In genomic region chr17:50467114-50467854, GRCh38 we compare ENCODE assay signal across 29 cellular contexts. TPM values are rescaled to one million over a fixed set of nuclear protein-coding genes. Genes with fewer than 3 reads are reported as not detected.
DNase-seq lines count a peak whose midpoint lies in the region; ATAC-seq, FAIRE-seq and TF ChIP-seq lines count a peak whose summit lies in the region.
"Had no signal": no experiment of that assay in that cellular context is flagged by ENCODE, and none has a peak within 500 bp of the region (broad histone marks: within the 10 kb centered on the region; RNA-seq: fewer than 3 reads in every experiment).

No MANE protein-coding gene starts in this region.

- DNase-seq in natural killer cell treated with Interleukin-12 subunit alpha and Interleukin-12 subunit beta and Interleukin-15 and Interleukin-18, amount 100 ng/mL, for 72 hours (ENCODE audit: low spot score) = no peak
- DNase-seq in natural killer cell (no peak), H1 (ENCODE audit: low read depth in 1 of 2, low spot score in 2 of 2) (no peak), neural crest cell (ENCODE audit: low read depth, low spot score) (no peak), superior temporal gyrus (ENCODE audit: extremely low spot score) (no peak), coronary artery (ENCODE audit: low spot score) (no peak), NCI-H146 (lab: John Stamatoyannopoulos, UW) (no peak)
- no peak for DNase-seq in stimulated activated CD4-positive, alpha-beta T cell treated with anti-CD3 and anti-CD28 coated beads, Interleukin-12 subunit alpha, Interleukin-12 subunit beta, amount 100 ng/mL, for 4 hours
- DNase-seq: activated CD4-positive, CD25-positive, alpha-beta regulatory T cell treated with anti-CD3 and anti-CD28 coated beads, Interleukin-2, amount 50 U/mL, for 72 hours; activated CD8-positive, alpha-beta T cell treated with anti-CD3 and anti-CD28 coated beads, Interleukin-2, amount 10 ng/mL, durations not matched to agents 7 days and 5 days; activated T-cell treated with anti-CD3 and anti-CD28 coated beads, Interleukin-2, amount 50 U/mL, for 4 hours; heart left ventricle; IMR-90; left ventricle myocardium inferior; NCI-H1436; NCI-H510A treated with DMSO at 0.1 percent for 48 hours; stimulated activated naive CD4-positive, alpha-beta T cell treated with Interleukin-2 at 50 U/mL for 16 hours; T-helper 9 cell had no signal

- peak overlapping the region; percentile 39 for H3K4me3 Mint-ChIP-seq in natural killer cell treated with Interleukin-12 subunit alpha and Interleukin-12 subunit beta and Interleukin-15 and Interleukin-18, amount 100 ng/mL, for 72 hours
- H3K4me3 Mint-ChIP-seq in natural killer cell (no peak overlapping the region), neural crest cell (peak overlapping the region; percentile 80)
- H3K4me3 Mint-ChIP-seq: activated CD8-positive, alpha-beta T cell treated with anti-CD3 and anti-CD28 coated beads, Interleukin-2, amount 10 ng/mL, durations not matched to agents 7 days and 5 days had no signal

- peaks cover 14 to 17% of the 10 kb centered on the region in 2 donors for H3K27me3 Mint-ChIP-seq in natural killer cell treated with Interleukin-12 subunit alpha and Interleukin-12 subunit beta and Interleukin-15 and Interleukin-18, amount 100 ng/mL, for 72 hours
- H3K27me3 Mint-ChIP-seq in natural killer cell (ENCODE audit: low read depth in 2 of 2) = peaks cover 13 to 14% of the 10 kb centered on the region in 2 donors
- H3K27me3 Mint-ChIP-seq in neural crest cell (ENCODE audit: low read depth) = peaks cover 39% of the 10 kb centered on the region

- no peak overlapping the region for H2AK5ac ChIP-seq in H1 (ENCODE audit: low read depth, low read length)

- no peaks in the 10 kb centered on the region for H3K36me3 Mint-ChIP-seq in natural killer cell treated with Interleukin-12 subunit alpha and Interleukin-12 subunit beta and Interleukin-15 and Interleukin-18, amount 100 ng/mL, for 72 hours
- no peaks in the 10 kb centered on the region for H3K36me3 Mint-ChIP-seq in natural killer cell
- H3K36me3 Mint-ChIP-seq in neural crest cell (ENCODE audit: low read depth) = no peaks in the 10 kb centered on the region
- H3K36me3 Mint-ChIP-seq: activated naive CD4-positive, alpha-beta T cell treated with anti-CD3 and anti-CD28 coated beads, Interleukin-2, amount 50 U/mL, for 72 hours had no signal

- H2BK120ac ChIP-seq in H1 (replicated peaks; ENCODE audit: low read depth, low read length) = no peak overlapping the region

- peaks cover 0 to 17% (median 7%) of the 10 kb centered on the region in 4 experiments; a peak in 6 of 7 replicates for H3K4me1 ChIP-seq in H1 (replicated peaks in 1 of 4; ENCODE audit: control insufficient read depth in 3 of 4, insufficient read depth in 4 of 4, low read length in 3 of 4)
- H3K4me1 ChIP-seq: pancreas had no signal

- TF ChIP-seq EP300 in H1 (IDR thresholded peaks at IDR 0.05; ENCODE audit: borderline replicate concordance in 1 of 2, low read depth in 2 of 2, low read length in 2 of 2) = no peak

- TF ChIP-seq RAD21 in H1 (IDR thresholded peaks at IDR 0.05 in 1 of 2, conservative IDR thresholded peaks at IDR 0.05 in 1 of 2; ENCODE audit: low read depth in 2 of 2, low read length in 2 of 2) = no peak

- CTCF ChIA-PET in H1 (lab: Charles Lee; ENCODE audit: partially characterized antibody) = interaction anchor here (1.2 to 8.8 kb wide), 4 partner anchors 12 to 70 kb away, joined by 3 to 49 read pairs (median 8); partner anchors contain the start of genes LRRC59 and RSAD1

- no peaks in the 10 kb centered on the region for H3K79me1 ChIP-seq in H1 (ENCODE audit: low read depth, low read length)

- H3K79me2 ChIP-seq in H1 (ENCODE audit: control insufficient read depth in 1 of 2, insufficient read depth in 2 of 2, low read length in 2 of 2) = no peaks in the 10 kb centered on the region

- H3K4me3 ChIP-seq in H1 (ENCODE audit: extremely low read depth in 1 of 4, insufficient read depth in 2 of 4, low read depth in 3 of 4, low read length in 4 of 4) (no peak overlapping the region), coronary artery (no peak overlapping the region)
- H3K4me3 ChIP-seq: BLaER1 treated with 17β-estradiol and CSF1 and Interleukin-3, amounts not matched to agents 10 nM and 100 nM; heart left ventricle; pancreas; upper lobe of left lung had no signal

- H3K4me2 ChIP-seq in H1 (ENCODE audit: insufficient read depth in 1 of 2, low read depth in 2 of 2, low read length in 2 of 2) = no peak overlapping the region; a peak in 1 of 4 replicates

- 0 out of 2 replicates have a peak overlapping the region, but pooled peaks have one; percentile 32 for H2BK20ac ChIP-seq in H1 (ENCODE audit: low read length)

- H3K4ac ChIP-seq in H1 (replicated peaks; ENCODE audit: insufficient read length, low read depth, low read length) = no peak overlapping the region

- no peak overlapping the region for H3K27ac Mint-ChIP-seq in natural killer cell treated with Interleukin-12 subunit alpha and Interleukin-12 subunit beta and Interleukin-15 and Interleukin-18, amount 100 ng/mL, for 72 hours
- H3K27ac Mint-ChIP-seq in natural killer cell = no peak overlapping the region
- H3K27ac Mint-ChIP-seq in neural crest cell (ENCODE audit: unreplicated experiment) = no peak overlapping the region
- H3K27ac Mint-ChIP-seq: activated CD8-positive, alpha-beta T cell treated with anti-CD3 and anti-CD28 coated beads, Interleukin-2, amount 10 ng/mL, durations not matched to agents 7 days and 5 days; activated naive CD4-positive, alpha-beta T cell treated with anti-CD3 and anti-CD28 coated beads, Interleukin-2, amount 50 U/mL, for 72 hours had no signal

- 81% methylated on average over 7 of the region's 7 CpGs; no CpG with 5 or more reads in 1 of the 2 experiments for WGBS in H1 (ENCODE audit: extremely low coverage in 1 of 2, insufficient coverage in 1 of 2, insufficient read length in 1 of 2, insufficient replicate concordance in 2 of 2, low coverage in 1 of 2, low lambda C conversion rate in 2 of 2, missing lambda C conversion rate in 1 of 2), 2 experiments

- TF ChIP-seq CTCF in natural killer cell (IDR thresholded peaks at IDR 0.05) (no peak), H1 (IDR thresholded peaks at IDR 0.05; ENCODE audit: control extremely low read depth in 1 of 3, insufficient read depth in 1 of 3, low read depth in 1 of 3, low read length in 3 of 3) (no peak), neural crest cell (conservative IDR thresholded peaks at IDR 0.05) (no peak), coronary artery (IDR thresholded peaks at IDR 0.05) (no peak)

- H3K9me3 Mint-ChIP-seq in natural killer cell treated with Interleukin-12 subunit alpha and Interleukin-12 subunit beta and Interleukin-15 and Interleukin-18, amount 100 ng/mL, for 72 hours = no peaks in the 10 kb centered on the region
- H3K9me3 Mint-ChIP-seq in natural killer cell (no peaks in the 10 kb centered on the region), neural crest cell (no peaks in the 10 kb centered on the region)
- H3K9me3 Mint-ChIP-seq: activated naive CD4-positive, alpha-beta T cell treated with anti-CD3 and anti-CD28 coated beads, Interleukin-2, amount 50 U/mL, for 72 hours; activated T-cell treated with anti-CD3 and anti-CD28 coated beads, Interleukin-2, amount 50 U/mL, for 4 hours had no signal

- TF ChIP-seq POLR2A in H1 (IDR thresholded peaks at IDR 0.05; ENCODE audit: control extremely low read depth in 1 of 2, low read depth in 2 of 2, low read length in 2 of 2) = no peak

- POLR2A ChIA-PET in H1 (lab: Charles Lee; ENCODE audit: partially characterized antibody) = interaction anchor here (0.9 to 2.4 kb wide), 4 partner anchors 10 to 252 kb away, joined by 3 to 10 read pairs (median 4); partner anchors contain the start of genes LUC7L3 and RSAD1

- no peak overlapping the region for H3K14ac ChIP-seq in H1 (ENCODE audit: insufficient read length)

- H3K23ac ChIP-seq in H1 (ENCODE audit: insufficient read length) = no peak overlapping the region

- H2BK5ac ChIP-seq in H1 (ENCODE audit: low read depth, low read length) = no peak overlapping the region

- peaks cover 0 to 9% of the 10 kb centered on the region in 2 experiments for H4K20me1 ChIP-seq in H1 (replicated peaks in 1 of 2; ENCODE audit: control insufficient read depth in 1 of 2, insufficient read depth in 2 of 2, low read length in 2 of 2)

- H3K27ac ChIP-seq in H1 (ENCODE audit: low read depth, low read length) (no peak overlapping the region), coronary artery (no peak overlapping the region)
- H3K27ac ChIP-seq: heart left ventricle, left ventricle myocardium inferior, pancreas, upper lobe of left lung had no signal

- peak overlapping the region; percentile 42 for H4K91ac ChIP-seq in H1 (replicated peaks; ENCODE audit: insufficient read length, low read length)

- H3K56ac ChIP-seq in H1 (replicated peaks; ENCODE audit: insufficient read length, low read depth, low read length) = no peak overlapping the region

- ATAC-seq in natural killer cell treated with Interleukin-12 subunit alpha and Interleukin-12 subunit beta and Interleukin-15 and Interleukin-18, amount 100 ng/mL, for 72 hours = no peak
- ATAC-seq in natural killer cell = no peak
- ATAC-seq: activated CD8-positive, alpha-beta T cell treated with anti-CD3 and anti-CD28 coated beads, Interleukin-2, amount 10 ng/mL, durations not matched to agents 7 days and 5 days; activated naive CD4-positive, alpha-beta T cell treated with anti-CD3 and anti-CD28 coated beads, Interleukin-2, amount 50 U/mL, for 72 hours; activated T-cell treated with anti-CD3 and anti-CD28 coated beads, Interleukin-2, amount 50 U/mL, for 4 hours; heart left ventricle; sciatic nerve; SK-N-SH treated with all-trans-retinoic acid at 6 μM for 48 hours had no signal

- intact Hi-C loops in natural killer cell (cut with micrococcal nuclease) = no loop called here

- peaks cover 4 to 5% of the 10 kb centered on the region in 2 donors for H3K4me1 Mint-ChIP-seq in natural killer cell treated with Interleukin-12 subunit alpha and Interleukin-12 subunit beta and Interleukin-15 and Interleukin-18, amount 100 ng/mL, for 72 hours (ENCODE audit: low read depth in 2 of 2)
- H3K4me1 Mint-ChIP-seq in natural killer cell = peaks cover 5 to 12% of the 10 kb centered on the region in 2 donors
- peaks cover 16% of the 10 kb centered on the region for H3K4me1 Mint-ChIP-seq in neural crest cell

- no peak overlapping the region for H3K9ac ChIP-seq in H1 (replicated peaks in 1 of 4; ENCODE audit: extremely low read depth in 1 of 4, low read depth in 3 of 4, low read length in 3 of 4)
- H3K9ac ChIP-seq: BLaER1 treated with 17β-estradiol and CSF1 and Interleukin-3, amounts not matched to agents 10 nM and 100 nM had no signal

- FAIRE-seq in H1 (lab: Jason Lieb, UNC) = no peak
- FAIRE-seq: A204.1, endothelial cell of umbilical vein, pancreas had no signal

- no peak overlapping the region for H3K18ac ChIP-seq in H1 (ENCODE audit: extremely low read depth, low read length)

- H2AFZ ChIP-seq in H1 (ENCODE audit: low read length) = no peak overlapping the region

- no peaks in the 10 kb centered on the region for H3K9me3 ChIP-seq in H1 (ENCODE audit: insufficient read depth in 2 of 2, low read depth in 1 of 2, low read length in 1 of 2)
- H3K9me3 ChIP-seq: BLaER1 treated with 17β-estradiol and CSF1 and Interleukin-3, amounts not matched to agents 10 nM and 100 nM; heart left ventricle; left ventricle myocardium inferior; pancreas; upper lobe of left lung had no signal

- H2BK15ac ChIP-seq in H1 (ENCODE audit: low read length) = no peak overlapping the region

- H4K8ac ChIP-seq in H1 (ENCODE audit: extremely low read depth, insufficient read depth, low read length) = no peak overlapping the region

- peaks cover 8 to 39% (median 27%) of the 10 kb centered on the region in 4 experiments; a peak in 6 of 7 replicates for H3K27me3 ChIP-seq in H1 (replicated peaks in 1 of 4; ENCODE audit: control insufficient read depth in 3 of 4, extremely low read depth in 1 of 4, insufficient read depth in 3 of 4, low read length in 3 of 4)
- H3K27me3 ChIP-seq: pancreas had no signal

- H3K36me3 ChIP-seq in H1 (ENCODE audit: control insufficient read depth in 2 of 4, insufficient read depth in 4 of 4, low read length in 3 of 4) = no peaks in the 10 kb centered on the region; a peak in 1 of 8 replicates
- H3K36me3 ChIP-seq: heart left ventricle, left ventricle myocardium inferior, pancreas had no signal

- H3K23me2 ChIP-seq in H1 (ENCODE audit: low read depth, low read length) = peaks cover 7% of the 10 kb centered on the region; the same call in 1 of the 2 replicates

- 0 out of 2 replicates have a peak overlapping the region, but pooled peaks have one; percentile 39 for H2BK12ac ChIP-seq in H1 (ENCODE audit: low read depth, low read length)

- H4K5ac ChIP-seq in H1 (ENCODE audit: insufficient read length, low read depth, low read length) = no peak overlapping the region

RNA-seq across cellular contexts. Expression of gene CHAD, which starts 1.4 kb away (rescaled TPM):
- total RNA-seq in natural killer cell treated with Interleukin-12 subunit alpha and Interleukin-12 subunit beta and Interleukin-15 and Interleukin-18, amount 100 ng/mL, for 72 hours = not detected
- under 1 TPM in 1 of 3 donors, not detected in 2; 0.60 TPM for total RNA-seq in natural killer cell
- total RNA-seq in H1 (2021; fragmentation: NEBNext Ultra II Directional; extraction: Animal tissue kit (Norgen Biotek cat#: 25700)) = 0.17 TPM in 1 of 2 replicates, not detected in the other
- 0.03 and 0.06 TPM in 2 replicates for polyA plus RNA-seq in H1 (2011; rRNA removed)
- not detected for polyA plus RNA-seq in H1 (2011; cell fraction: cytosol; rRNA removed)
- polyA plus RNA-seq in H1 (2011; cell fraction: nucleus; rRNA removed) = not detected
- 0.56 to 0.72 TPM (median 0.66 TPM) in 4 replicates for polyA plus RNA-seq in H1 (2012, experiment 1 of 2)
- polyA plus RNA-seq in H1 (2012, experiment 2 of 2) = 0.12 TPM
- 0.28 TPM for polyA plus RNA-seq in H1 (2013, experiment 1 of 2)
- 0.44 TPM for polyA plus RNA-seq in H1 (2013, experiment 2 of 2)
- not detected in 2 replicates for polyA minus RNA-seq in H1 (2011; rRNA and poly(A)+ RNA removed)
- not detected for polyA minus RNA-seq in H1 (2011; cell fraction: cytosol; rRNA and poly(A)+ RNA removed)
- polyA minus RNA-seq in H1 (2011; cell fraction: nucleus; rRNA and poly(A)+ RNA removed) = not detected
- total RNA-seq in neural crest cell = 0.19 and 0.27 TPM in 2 replicates
- total RNA-seq: activated CD8-positive, alpha-beta T cell treated with anti-CD3 and anti-CD28 coated beads, Interleukin-2, amount 10 ng/mL, durations not matched to agents 7 days and 5 days; activated naive CD4-positive, alpha-beta T cell treated with anti-CD3 and anti-CD28 coated beads, Interleukin-2, amount 50 U/mL, for 72 hours; activated T-cell treated with anti-CD3 and anti-CD28 coated beads, Interleukin-2, amount 50 U/mL, for 4 hours; endothelial cell of umbilical vein; G401; IMR-90; left ventricle myocardium inferior; MCF 10A; RPMI7951; sciatic nerve had no signal
- polyA plus RNA-seq: endothelial cell of umbilical vein had no signal

RNA-seq across cellular contexts. Expression of gene RSAD1, which starts 11.4 kb away (rescaled TPM):
- 10 to 100 TPM; 34.3 to 54.2 TPM for total RNA-seq in natural killer cell treated with Interleukin-12 subunit alpha and Interleukin-12 subunit beta and Interleukin-15 and Interleukin-18, amount 100 ng/mL, for 72 hours
- 10 to 100 TPM; 49.0 to 71.3 (median 56.5) TPM for total RNA-seq in natural killer cell
- 31.3 and 33.5 TPM in 2 replicates for total RNA-seq in H1 (2021; fragmentation: NEBNext Ultra II Directional; extraction: Animal tissue kit (Norgen Biotek cat#: 25700))
- polyA plus RNA-seq in H1 (2011; rRNA removed) = 17.9 and 21.9 TPM in 2 replicates
- polyA plus RNA-seq in H1 (2011; cell fraction: cytosol; rRNA removed) = 27.8 TPM
- 69.5 TPM for polyA plus RNA-seq in H1 (2011; cell fraction: nucleus; rRNA removed)
- 19.7 to 31.1 TPM (median 26.9 TPM) in 4 replicates for polyA plus RNA-seq in H1 (2012, experiment 1 of 2)
- polyA plus RNA-seq in H1 (2012, experiment 2 of 2) = 14.4 TPM
- 16.6 TPM for polyA plus RNA-seq in H1 (2013, experiment 1 of 2)
- polyA plus RNA-seq in H1 (2013, experiment 2 of 2) = 14.4 TPM
- 18.8 and 19.6 TPM in 2 replicates for polyA minus RNA-seq in H1 (2011; rRNA and poly(A)+ RNA removed)
- 22.9 TPM for polyA minus RNA-seq in H1 (2011; cell fraction: cytosol; rRNA and poly(A)+ RNA removed)
- polyA minus RNA-seq in H1 (2011; cell fraction: nucleus; rRNA and poly(A)+ RNA removed) = 41.0 TPM
- total RNA-seq in neural crest cell = 42.4 and 42.9 TPM in 2 replicates

RNA-seq across cellular contexts. Expression of gene MYCBPAP, which starts 41.0 kb away (rescaled TPM):
- 1 to 10 TPM; 1.1 to 2.8 TPM for total RNA-seq in natural killer cell treated with Interleukin-12 subunit alpha and Interleukin-12 subunit beta and Interleukin-15 and Interleukin-18, amount 100 ng/mL, for 72 hours
- total RNA-seq in natural killer cell (1 to 10 TPM in 1 of 3 donors, under 1 TPM in 2; 0.26 to 4.9 (median 0.70) TPM), neural crest cell (1.2 and 1.7 TPM in 2 replicates)
- 1.7 and 3.3 TPM in 2 replicates for total RNA-seq in H1 (2021; fragmentation: NEBNext Ultra II Directional; extraction: Animal tissue kit (Norgen Biotek cat#: 25700))
- 0.89 and 1.2 TPM in 2 replicates for polyA plus RNA-seq in H1 (2011; rRNA removed)
- 2.8 TPM for polyA plus RNA-seq in H1 (2011; cell fraction: cytosol; rRNA removed)
- polyA plus RNA-seq in H1 (2011; cell fraction: nucleus; rRNA removed) = 9.0 TPM
- polyA plus RNA-seq in H1 (2012, experiment 1 of 2) = 0.88 to 2.6 TPM (median 2.1 TPM) in 4 replicates
- 1.0 TPM for polyA plus RNA-seq in H1 (2012, experiment 2 of 2)
- 0.85 TPM for polyA plus RNA-seq in H1 (2013, experiment 1 of 2)
- 0.68 TPM for polyA plus RNA-seq in H1 (2013, experiment 2 of 2)
- polyA minus RNA-seq in H1 (2011; rRNA and poly(A)+ RNA removed) = 2.2 and 2.6 TPM in 2 replicates
- 2.4 TPM for polyA minus RNA-seq in H1 (2011; cell fraction: cytosol; rRNA and poly(A)+ RNA removed)
- polyA minus RNA-seq in H1 (2011; cell fraction: nucleus; rRNA and poly(A)+ RNA removed) = 6.1 TPM
- total RNA-seq: RPMI7951 had no signal

RNA-seq across cellular contexts. Expression of gene ACSF2, which starts 41.3 kb away (rescaled TPM):
- 10 to 100 TPM in 1 of 2 donors, 1 to 10 TPM in 1; 6.9 to 13.4 TPM for total RNA-seq in natural killer cell treated with Interleukin-12 subunit alpha and Interleukin-12 subunit beta and Interleukin-15 and Interleukin-18, amount 100 ng/mL, for 72 hours
- total RNA-seq in natural killer cell (10 to 100 TPM; 24.2 to 40.6 (median 25.8) TPM), neural crest cell (31.5 and 34.5 TPM in 2 replicates)
- total RNA-seq in H1 (2021; fragmentation: NEBNext Ultra II Directional; extraction: Animal tissue kit (Norgen Biotek cat#: 25700)) = 16.1 and 16.3 TPM in 2 replicates
- 14.5 and 19.7 TPM in 2 replicates for polyA plus RNA-seq in H1 (2011; rRNA removed)
- 16.9 TPM for polyA plus RNA-seq in H1 (2011; cell fraction: cytosol; rRNA removed)
- polyA plus RNA-seq in H1 (2011; cell fraction: nucleus; rRNA removed) = 63.8 TPM
- 15.8 to 18.7 TPM (median 17.3 TPM) in 4 replicates for polyA plus RNA-seq in H1 (2012, experiment 1 of 2)
- 12.2 TPM for polyA plus RNA-seq in H1 (2012, experiment 2 of 2)
- 20.7 TPM for polyA plus RNA-seq in H1 (2013, experiment 1 of 2)
- polyA plus RNA-seq in H1 (2013, experiment 2 of 2) = 18.9 TPM
- 29.2 and 34.5 TPM in 2 replicates for polyA minus RNA-seq in H1 (2011; rRNA and poly(A)+ RNA removed)
- 10.1 TPM for polyA minus RNA-seq in H1 (2011; cell fraction: cytosol; rRNA and poly(A)+ RNA removed)
- polyA minus RNA-seq in H1 (2011; cell fraction: nucleus; rRNA and poly(A)+ RNA removed) = 29.0 TPM
